Comparison of ENCODE assay signal across 22 cellular contexts in genomic region chr16:55497558-55497957, GRCh38. TPM values are rescaled to one million over a fixed set of nuclear protein-coding genes. Genes with fewer than 3 reads are reported as not detected.
"Had no signal": no experiment of that assay in that cellular context is flagged by ENCODE, and none has a peak within 500 bp of the region (broad histone marks: within the 10 kb centered on the region; RNA-seq: fewer than 3 reads in every experiment).

No MANE protein-coding gene starts in this region.

- H3K27ac Mint-ChIP-seq: activated CD4-positive, alpha-beta memory T cell treated with anti-CD3 and anti-CD28 coated beads, Interleukin-2, amount 10 ng/mL, durations not matched to agents 7 days and 5 days; activated CD8-positive, alpha-beta memory T cell treated with anti-CD3 and anti-CD28 coated beads, Interleukin-2, amount 10 ng/mL, durations not matched to agents 7 days and 5 days; activated naive CD8-positive, alpha-beta T cell treated with anti-CD3 and anti-CD28 coated beads for 36 hours; effector memory CD8-positive, alpha-beta T cell; stimulated activated naive CD8-positive, alpha-beta T cell treated with anti-CD3 and anti-CD28 coated beads, Interleukin-15, amount 100 ng/mL, for 72 hours; T-cell; type B pancreatic cell had no signal

- H3K27me3 Mint-ChIP-seq: activated CD4-positive, alpha-beta memory T cell treated with anti-CD3 and anti-CD28 coated beads, Interleukin-2, amount 10 ng/mL, durations not matched to agents 7 days and 5 days; type B pancreatic cell had no signal

- H3K9me3 ChIP-seq: prostate gland, right atrium auricular region, suprapubic skin had no signal

- H3K4me1 ChIP-seq: prostate gland had no signal

- ATAC-seq: activated CD8-positive, alpha-beta memory T cell treated with anti-CD3 and anti-CD28 coated beads, Interleukin-2, amount 10 ng/mL, durations not matched to agents 7 days and 5 days; effector memory CD8-positive, alpha-beta T cell; left lobe of liver; stimulated activated naive CD8-positive, alpha-beta T cell treated with anti-CD3 and anti-CD28 coated beads, Interleukin-15, amount 100 ng/mL, for 72 hours; T-cell had no signal

- H3K4me3 ChIP-seq: lung, prostate gland, right atrium auricular region, skin epidermis, suprapubic skin had no signal

- H3K36me3 Mint-ChIP-seq: activated CD8-positive, alpha-beta memory T cell treated with anti-CD3 and anti-CD28 coated beads, Interleukin-2, amount 10 ng/mL, durations not matched to agents 7 days and 5 days; activated naive CD8-positive, alpha-beta T cell treated with anti-CD3 and anti-CD28 coated beads for 36 hours; T-cell had no signal

- H3K4me3 Mint-ChIP-seq: activated CD4-positive, alpha-beta memory T cell treated with anti-CD3 and anti-CD28 coated beads, Interleukin-2, amount 10 ng/mL, durations not matched to agents 7 days and 5 days; activated CD8-positive, alpha-beta memory T cell treated with anti-CD3 and anti-CD28 coated beads, Interleukin-2, amount 10 ng/mL, durations not matched to agents 7 days and 5 days; activated naive CD8-positive, alpha-beta T cell treated with anti-CD3 and anti-CD28 coated beads for 36 hours; effector memory CD8-positive, alpha-beta T cell; stimulated activated naive CD8-positive, alpha-beta T cell treated with anti-CD3 and anti-CD28 coated beads, Interleukin-15, amount 100 ng/mL, for 72 hours; T-cell; type B pancreatic cell had no signal

- H3K27me3 ChIP-seq: right atrium auricular region, suprapubic skin had no signal

- DNase-seq: activated CD4-positive, alpha-beta memory T cell treated with anti-CD3 and anti-CD28 coated beads, Interleukin-2, amount 10 ng/mL, durations not matched to agents 7 days and 5 days; activated CD4-positive, alpha-beta T cell treated with anti-CD3 and anti-CD28 coated beads for 48 hours; activated CD4-positive, CD25-positive, alpha-beta regulatory T cell; activated CD8-positive, alpha-beta memory T cell treated with anti-CD3 and anti-CD28 coated beads, Interleukin-2, amount 10 ng/mL, durations not matched to agents 7 days and 5 days; activated naive CD4-positive, alpha-beta T cell; activated naive CD8-positive, alpha-beta T cell treated with anti-CD3 and anti-CD28 coated beads for 36 hours; amniotic stem cell; effector memory CD8-positive, alpha-beta T cell; foreskin melanocyte; hypothalamus; kidney; stimulated activated CD4-positive, alpha-beta T cell treated with anti-CD3 and anti-CD28 coated beads, Interleukin-4, amount 100 ng/mL, for 1 hour; stimulated activated naive CD8-positive, alpha-beta T cell treated with anti-CD3 and anti-CD28 coated beads, Interleukin-15, amount 100 ng/mL, for 72 hours; T-cell had no signal

- H3K36me3 ChIP-seq: prostate gland had no signal

- H3K9me3 Mint-ChIP-seq: activated CD4-positive, alpha-beta memory T cell treated with anti-CD3 and anti-CD28 coated beads, Interleukin-2, amount 10 ng/mL, durations not matched to agents 7 days and 5 days; activated naive CD8-positive, alpha-beta T cell treated with anti-CD3 and anti-CD28 coated beads for 36 hours; effector memory CD8-positive, alpha-beta T cell; stimulated activated naive CD8-positive, alpha-beta T cell treated with anti-CD3 and anti-CD28 coated beads, Interleukin-15, amount 100 ng/mL, for 72 hours; T-cell; type B pancreatic cell had no signal

- H3K27ac ChIP-seq: epithelial cell of prostate, prostate gland, right atrium auricular region, suprapubic skin had no signal

RNA-seq across cellular contexts. Expression of gene MMP2, which starts 18.6 kb away (rescaled TPM):
- total RNA-seq: activated CD8-positive, alpha-beta memory T cell treated with anti-CD3 and anti-CD28 coated beads, Interleukin-2, amount 10 ng/mL, durations not matched to agents 7 days and 5 days; activated naive CD8-positive, alpha-beta T cell treated with anti-CD3 and anti-CD28 coated beads for 36 hours had no signal
